In genomic region chr3:110576962-110577361, GRCh38 we compare ENCODE assay signal across 12 cellular contexts.
A peak's percentile ranks its signal among the peaks of the same experiment; 100 is the strongest.
DNase-seq lines count a peak whose midpoint lies in the region; ATAC-seq, FAIRE-seq and TF ChIP-seq lines count a peak whose summit lies in the region.
"Had no signal": no experiment of that assay in that cellular context is flagged by ENCODE, and none has a peak within 500 bp of the region (broad histone marks: within the 10 kb centered on the region; RNA-seq: fewer than 3 reads in every experiment).

No MANE protein-coding gene starts in this region.

- TF ChIP-seq EP300 in A549 (IDR thresholded peaks at IDR 0.05) = peak; percentile 83 to 93; a peak in 4 of 5 replicates

- peak overlapping the region; percentile 85 to 89 for H3K27ac ChIP-seq in A549
- no peak overlapping the region for H3K27ac ChIP-seq in iPS DF 6.9 (ENCODE audit: low read length)
- no peak overlapping the region for H3K27ac ChIP-seq in MM.1S (ENCODE audit: low read length)
- H3K27ac ChIP-seq: cardiac muscle cell had no signal

- H3K9me2 ChIP-seq in MM.1S (replicated peaks; ENCODE audit: insufficient read depth, low read length) = no peaks in the 10 kb centered on the region

- H3K4me1 Mint-ChIP-seq in activated CD4-positive, alpha-beta memory T cell treated with anti-CD3 and anti-CD28 coated beads for 36 hours (ENCODE audit: low read depth) = peaks cover 2% of the 10 kb centered on the region
- H3K4me1 Mint-ChIP-seq: CD4-positive, CD25-positive, alpha-beta regulatory T cell had no signal

- H3K4me2 ChIP-seq in A549 (peak overlapping the region; percentile 48), MM.1S (ENCODE audit: low read depth, low read length) (no peak overlapping the region)

- H3K9me3 ChIP-seq in A549 (peaks cover 2% of the 10 kb centered on the region; the same call in 1 of the 3 replicates), adipocyte (ENCODE audit: control insufficient read depth, low read length) (no peaks in the 10 kb centered on the region), iPS DF 6.9 (ENCODE audit: control insufficient read depth, insufficient read depth, low read length) (no peaks in the 10 kb centered on the region), MM.1S (replicated peaks; ENCODE audit: insufficient read depth, low read length) (no peaks in the 10 kb centered on the region)

- H3K27ac Mint-ChIP-seq in activated CD4-positive, alpha-beta memory T cell treated with anti-CD3 and anti-CD28 coated beads for 36 hours = no peak overlapping the region
- H3K27ac Mint-ChIP-seq: CD4-positive, CD25-positive, alpha-beta regulatory T cell had no signal

- H3K9ac ChIP-seq in adipocyte (ENCODE audit: low read length) (peak overlapping the region; percentile 53), MM.1S (ENCODE audit: low read length) (no peak overlapping the region)

- intact Hi-C loops in activated CD4-positive, alpha-beta memory T cell treated with anti-CD3 and anti-CD28 coated beads for 36 hours (cut with micrococcal nuclease) = no loop called here

- no peaks in the 10 kb centered on the region for H4K20me1 ChIP-seq in MM.1S (ENCODE audit: insufficient read depth, low read length)

- peak; percentile 89 for FAIRE-seq in A549 (lab: Jason Lieb, UNC)

- H3K4me1 ChIP-seq in A549 (peaks cover 40% of the 10 kb centered on the region), adipocyte (ENCODE audit: control insufficient read depth, insufficient read depth, low read length) (peaks cover 30% of the 10 kb centered on the region), iPS DF 6.9 (ENCODE audit: control insufficient read depth, insufficient read depth, low read length) (no peaks in the 10 kb centered on the region), MM.1S (ENCODE audit: low read length) (peaks cover 15% of the 10 kb centered on the region)

- WGBS in A549 (ENCODE audit: missing lambda C conversion rate) = 3% methylated on average over 3 of the region's 3 CpGs
- no CpG with 5 or more reads among the region's 3 CpGs for WGBS in iPS DF 6.9 (ENCODE audit: insufficient coverage, insufficient read length)

- no peaks in the 10 kb centered on the region for H3K79me2 ChIP-seq in MM.1S (ENCODE audit: low read length)

- peak; percentile 45 to 70 for TF ChIP-seq RAD21 in A549 (conservative IDR thresholded peaks at IDR 0.05 in 1 of 2, IDR thresholded peaks at IDR 0.05 in 1 of 2)

- no peak for TF ChIP-seq POLR2A in A549 (IDR thresholded peaks at IDR 0.05; ENCODE audit: low read length)

- TF ChIP-seq CTCF in A549 (IDR thresholded peaks at IDR 0.05) (no peak), MM.1S (IDR thresholded peaks at IDR 0.05; ENCODE audit: low read length) (no peak)

- no peak overlapping the region for H3K4me3 ChIP-seq in A549
- H3K4me3 ChIP-seq in adipocyte (ENCODE audit: low read length) = peak overlapping the region; percentile 7
- no peak overlapping the region for H3K4me3 ChIP-seq in iPS DF 6.9 (ENCODE audit: low read length)
- H3K4me3 ChIP-seq in MM.1S (ENCODE audit: low read length) = no peak overlapping the region
- H3K4me3 ChIP-seq: cardiac muscle cell had no signal

- no peaks in the 10 kb centered on the region for H3K9me3 Mint-ChIP-seq in activated CD4-positive, alpha-beta memory T cell treated with anti-CD3 and anti-CD28 coated beads for 36 hours

- POLR2A ChIA-PET in A549 (lab: Yijun Ruan, JAX) = no interaction called here
- POLR2A ChIA-PET in activated CD4-positive, alpha-beta memory T cell treated with anti-CD3 and anti-CD28 coated beads for 36 hours (lab: Charles Lee) = no interaction called here

- H3K36me3 ChIP-seq in adipocyte (ENCODE audit: control insufficient read depth, insufficient read depth, low read length, severe bottlenecking) (no peaks in the 10 kb centered on the region), iPS DF 6.9 (ENCODE audit: control insufficient read depth, insufficient read depth, low read length) (no peaks in the 10 kb centered on the region), MM.1S (replicated peaks; ENCODE audit: insufficient read depth, low read length) (no peaks in the 10 kb centered on the region)
- H3K36me3 ChIP-seq: cardiac muscle cell had no signal

- no peak overlapping the region for H3K4me3 Mint-ChIP-seq in activated CD4-positive, alpha-beta memory T cell treated with anti-CD3 and anti-CD28 coated beads for 36 hours
- H3K4me3 Mint-ChIP-seq: CD4-positive, CD25-positive, alpha-beta regulatory T cell had no signal

- peak; percentile 36 to 94 for DNase-seq in A549 (ENCODE audit: low read depth in 1 of 2, low spot score in 1 of 2)
- peak; percentile 93 for DNase-seq in HS-27A (ENCODE audit: low read depth)
- DNase-seq in adipocyte (ENCODE audit: low read depth) = peak; percentile 93
- DNase-seq in iPS DF 6.9 (ENCODE audit: low read depth, low spot score) = peak; percentile 78
- DNase-seq in MM.1S = no peak
- DNase-seq in activated CD4-positive, alpha-beta memory T cell treated with anti-CD3 and anti-CD28 coated beads for 36 hours = no peak
- DNase-seq: CD4-positive, CD25-positive, alpha-beta regulatory T cell; NCI-H2171 treated with DMSO at 0.1 percent for 48 hours had no signal

- H3K27me3 ChIP-seq in adipocyte (replicated peaks; ENCODE audit: control insufficient read depth, insufficient read depth, low read length) (no peaks in the 10 kb centered on the region), iPS DF 6.9 (ENCODE audit: control insufficient read depth, insufficient read depth, low read length) (no peaks in the 10 kb centered on the region), MM.1S (replicated peaks; ENCODE audit: insufficient read depth, low read length) (no peaks in the 10 kb centered on the region)
- H3K27me3 ChIP-seq: cardiac muscle cell had no signal

- no peaks in the 10 kb centered on the region for H3F3A ChIP-seq in MM.1S (ENCODE audit: insufficient read depth, low read length)

- CTCF ChIA-PET in A549 (lab: Yijun Ruan, JAX) = interaction anchor here (0.6 kb wide), 1 partner anchor 151 kb away, joined by 3 read pairs; no protein-coding TSS in a partner anchor
- CTCF ChIA-PET in activated CD4-positive, alpha-beta memory T cell treated with anti-CD3 and anti-CD28 coated beads for 36 hours (lab: Charles Lee) = no interaction called here

- H3K36me3 Mint-ChIP-seq in activated CD4-positive, alpha-beta memory T cell treated with anti-CD3 and anti-CD28 coated beads for 36 hours = no peaks in the 10 kb centered on the region
- H3K36me3 Mint-ChIP-seq: CD4-positive, CD25-positive, alpha-beta regulatory T cell had no signal

- no peak overlapping the region for H2AFZ ChIP-seq in MM.1S (ENCODE audit: low read length)

- ATAC-seq in A549 (peak; percentile 96), GM21367 (IDR thresholded peaks at IDR 0.05; ENCODE audit: unreplicated experiment) (no peak), GM19328 (IDR thresholded peaks at IDR 0.05; ENCODE audit: unreplicated experiment) (no peak)
- ATAC-seq: activated CD4-positive, CD25-positive, alpha-beta regulatory T cell treated with anti-CD3 and anti-CD28 coated beads, Interleukin-2, amount 50 U/mL, for 24 hours had no signal

- no peaks in the 10 kb centered on the region for H3K27me3 Mint-ChIP-seq in activated CD4-positive, alpha-beta memory T cell treated with anti-CD3 and anti-CD28 coated beads for 36 hours

TF ChIP-seq in A549, 52 proteins besides CTCF, POLR2A, EP300 and RAD21 (continues in another document):
- no peak for TF ChIP-seq CBX8 (IDR thresholded peaks at IDR 0.05)
- peak; percentile 95 for TF ChIP-seq JUNB (IDR thresholded peaks at IDR 0.05)
- 0 out of 2 replicates have a peak, but pooled peaks have one; percentile 8 for TF ChIP-seq HOXB13 (CRISPR knock-in tag; IDR thresholded peaks at IDR 0.05; ENCODE audit: low read depth)
- peak; percentile 78 to 94 for TF ChIP-seq CEBPB (IDR thresholded peaks at IDR 0.05)
- TF ChIP-seq RCOR1 (IDR thresholded peaks at IDR 0.05; ENCODE audit: low read depth, low read length) = no peak
- TF ChIP-seq, protein P1, sequence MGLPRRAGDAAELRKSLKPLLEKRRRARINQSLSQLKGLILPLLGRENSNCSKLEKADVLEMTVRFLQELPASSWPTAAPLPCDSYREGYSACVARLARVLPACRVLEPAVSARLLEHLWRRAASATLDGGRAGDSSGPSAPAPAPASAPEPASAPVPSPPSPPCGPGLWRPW (IDR thresholded peaks at IDR 0.05) = peak; percentile 79
- TF ChIP-seq, protein P2, sequence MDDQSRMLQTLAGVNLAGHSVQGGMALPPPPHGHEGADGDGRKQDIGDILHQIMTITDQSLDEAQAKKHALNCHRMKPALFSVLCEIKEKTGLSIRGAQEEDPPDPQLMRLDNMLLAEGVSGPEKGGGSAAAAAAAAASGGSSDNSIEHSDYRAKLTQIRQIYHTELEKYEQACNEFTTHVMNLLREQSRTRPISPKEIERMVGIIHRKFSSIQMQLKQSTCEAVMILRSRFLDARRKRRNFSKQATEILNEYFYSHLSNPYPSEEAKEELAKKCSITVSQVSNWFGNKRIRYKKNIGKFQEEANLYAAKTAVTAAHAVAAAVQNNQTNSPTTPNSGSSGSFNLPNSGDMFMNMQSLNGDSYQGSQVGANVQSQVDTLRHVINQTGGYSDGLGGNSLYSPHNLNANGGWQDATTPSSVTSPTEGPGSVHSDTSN (IDR thresholded peaks at IDR 0.05) = peak; percentile 60; the same call in 1 of the 2 replicates
- no peak for TF ChIP-seq MAZ (IDR thresholded peaks at IDR 0.05; ENCODE audit: borderline replicate concordance, low read depth, low read length)
- peak; percentile 83 to 85; a peak in 4 of 5 replicates for TF ChIP-seq JUN (IDR thresholded peaks at IDR 0.05)
- TF ChIP-seq SMC3 (IDR thresholded peaks at IDR 0.05) = peak; percentile 48; the same call in 2 of the 3 replicates
- no peak for TF ChIP-seq ZC3H11A (IDR thresholded peaks at IDR 0.05)
- no peak for TF ChIP-seq RFX5 (IDR thresholded peaks at IDR 0.05)
- TF ChIP-seq HOXA7 (CRISPR knock-in tag; IDR thresholded peaks at IDR 0.05) = no peak
- TF ChIP-seq PHF8 (IDR thresholded peaks at IDR 0.05; ENCODE audit: borderline replicate concordance, low read depth) = no peak
- TF ChIP-seq ZNF302 (CRISPR knock-in tag; IDR thresholded peaks at IDR 0.05) = no peak
- TF ChIP-seq GATA3 (IDR thresholded peaks at IDR 0.05; ENCODE audit: borderline replicate concordance) = peak; percentile 94
- no peak for TF ChIP-seq EHMT2 (IDR thresholded peaks at IDR 0.05; ENCODE audit: low read depth)
- TF ChIP-seq HEYL (CRISPR knock-in tag; IDR thresholded peaks at IDR 0.05) = no peak
- peak; percentile 86; the same call in 2 of the 3 replicates for TF ChIP-seq BCL3 (IDR thresholded peaks at IDR 0.05)

Comparison
In these comparisons a context has a peak if more than half of its experiments do, and no peak if none do; other contexts are left out.
1. ATAC-seq: peak in A549 (2 of 2); none in GM21367 (single experiment) and GM19328 (single experiment).
2. DNase-seq: peak in A549 (2 of 2), HS-27A (single experiment), adipocyte (single experiment) and iPS DF 6.9 (single experiment); none in MM.1S (single experiment) and activated CD4-positive, alpha-beta memory T cell treated with anti-CD3 and anti-CD28 coated beads for 36 hours (single experiment).
3. H3K27ac ChIP-seq: peak in A549 (2 of 2); none in iPS DF 6.9 (single experiment) and MM.1S (single experiment).